10 cellular contexts compared by ENCODE assay signal in genomic region chr7:64883113-64883905, GRCh38. TPM values are rescaled to one million over a fixed set of nuclear protein-coding genes. Genes with fewer than 3 reads are reported as not detected.
A peak's percentile ranks its signal among the peaks of the same experiment; 100 is the strongest.
DNase-seq lines count a peak whose midpoint lies in the region; ATAC-seq and TF ChIP-seq lines count a peak whose summit lies in the region.
"Had no signal": no experiment of that assay in that cellular context is flagged by ENCODE, and none has a peak within 500 bp of the region (broad histone marks: within the 10 kb centered on the region; RNA-seq: fewer than 3 reads in every experiment).

No MANE protein-coding gene starts in this region.

- H3K9me3 ChIP-seq in duodenal mucosa (ENCODE audit: control insufficient read depth in 1 of 2, low read length in 2 of 2) (peaks cover 0 to 18% of the 10 kb centered on the region in 2 donors), vagina (no peaks in the 10 kb centered on the region)

- H3K4me3 ChIP-seq in duodenal mucosa (ENCODE audit: low read depth in 1 of 2, low read length in 2 of 2) (peak overlapping the region; percentile 17 to 50), vagina (peak overlapping the region; percentile 51 to 59)

- no peak overlapping the region for H3K27ac Mint-ChIP-seq in naive B cell

- H3K27ac ChIP-seq in duodenal mucosa (ENCODE audit: low read depth, low read length) = no peak overlapping the region
- H3K27ac ChIP-seq in vagina = peak overlapping the region; percentile 31

- H3K27me3 ChIP-seq in duodenal mucosa (ENCODE audit: control insufficient read depth in 1 of 2, insufficient read depth in 2 of 2, low read length in 2 of 2) = peaks cover 0 to 8% of the 10 kb centered on the region in 2 donors
- no peaks in the 10 kb centered on the region for H3K27me3 ChIP-seq in vagina

- peak; percentile 0 for DNase-seq in stimulated activated CD4-positive, alpha-beta T cell treated with anti-CD3 and anti-CD28 coated beads, Interleukin-4, amount 100 ng/mL, for 24 hours
- DNase-seq in stimulated activated CD4-positive, alpha-beta T cell treated with anti-CD3 and anti-CD28 coated beads, Interleukin-12 subunit alpha, Interleukin-12 subunit beta, amount 100 ng/mL, for 4 hours = no peak
- DNase-seq in naive B cell (no peak), vagina (ENCODE audit: extremely low spot score in 2 of 2) (peak; percentile 56 to 79), NCI-H526 treated with DMSO at 0.1 percent for 48 hours (lab: John Stamatoyannopoulos, UW) (no peak)
- DNase-seq in stimulated activated CD4-positive, alpha-beta T cell treated with anti-CD3 and anti-CD28 coated beads, Interleukin-4, amount 100 ng/mL, for 4 hours = no peak
- DNase-seq: amniotic stem cell, NCI-H226 had no signal

- ATAC-seq in naive B cell (ENCODE audit: low read depth in 2 of 2) (no peak), HG03175 (IDR thresholded peaks at IDR 0.05; ENCODE audit: unreplicated experiment) (no peak)

- H3K9me3 Mint-ChIP-seq in naive B cell = peaks cover 0 to 19% (median 11%) of the 10 kb centered on the region in 7 donors

- no peak for TF ChIP-seq CTCF in vagina (IDR thresholded peaks at IDR 0.05)

- peak overlapping the region in 7 of 8 donors; percentile 33 to 89 (median 78) for H3K4me3 Mint-ChIP-seq in naive B cell

- TF ChIP-seq POLR2A in vagina (IDR thresholded peaks at IDR 0.05) = no peak

- no peak overlapping the region for H3K9ac ChIP-seq in duodenal mucosa (ENCODE audit: low read depth in 1 of 2, low read length in 2 of 2)

- peaks cover 5 to 15% (median 14%) of the 10 kb centered on the region in 3 donors for H3K4me1 Mint-ChIP-seq in naive B cell

- H3K36me3 ChIP-seq in duodenal mucosa (ENCODE audit: control insufficient read depth in 1 of 2, insufficient read depth in 2 of 2, low read length in 2 of 2) = no peaks in the 10 kb centered on the region
- no peaks in the 10 kb centered on the region for H3K36me3 ChIP-seq in vagina

- H3K36me3 Mint-ChIP-seq in naive B cell = peaks cover 8 to 28% of the 10 kb centered on the region in 2 donors

- H3K27me3 Mint-ChIP-seq in naive B cell = peaks cover 58 to 82% (median 80%) of the 10 kb centered on the region in 3 donors

- intact Hi-C loops in vagina (cut with DNase I) = no loop called here

- peaks cover 5% of the 10 kb centered on the region in 2 donors for H3K4me1 ChIP-seq in duodenal mucosa (ENCODE audit: control insufficient read depth in 1 of 2, insufficient read depth in 2 of 2, low read length in 2 of 2)
- peaks cover 32% of the 10 kb centered on the region for H3K4me1 ChIP-seq in vagina

RNA-seq across cellular contexts. Expression of gene ZNF273, which starts 19.8 kb away (rescaled TPM):
- 10 to 100 TPM; 10.0 to 18.0 (median 12.6) TPM for polyA plus RNA-seq in naive B cell (ENCODE audit: low read depth in 6 of 6)
- 47.4 TPM for total RNA-seq in vagina

Comparison
In these comparisons a context has a peak if more than half of its experiments do, and no peak if none do; other contexts are left out.
1. DNase-seq: peak in stimulated activated CD4-positive, alpha-beta T cell treated with anti-CD3 and anti-CD28 coated beads, Interleukin-4, amount 100 ng/mL, for 24 hours (single experiment) and vagina (2 of 2); none in stimulated activated CD4-positive, alpha-beta T cell treated with anti-CD3 and anti-CD28 coated beads, Interleukin-12 subunit alpha, Interleukin-12 subunit beta, amount 100 ng/mL, for 4 hours (single experiment), naive B cell (single experiment), NCI-H526 treated with DMSO at 0.1 percent for 48 hours (single experiment) and stimulated activated CD4-positive, alpha-beta T cell treated with anti-CD3 and anti-CD28 coated beads, Interleukin-4, amount 100 ng/mL, for 4 hours (0 of 2).